21 cellular contexts compared by ENCODE assay signal in genomic region chr17:51299859-51300258, GRCh38. TPM values are rescaled to one million over a fixed set of nuclear protein-coding genes. Genes with fewer than 3 reads are reported as not detected.
A peak's percentile ranks its signal among the peaks of the same experiment; 100 is the strongest.
DNase-seq lines count a peak whose midpoint lies in the region; ATAC-seq, FAIRE-seq and TF ChIP-seq lines count a peak whose summit lies in the region.
"Had no signal": no experiment of that assay in that cellular context is flagged by ENCODE, and none has a peak within 500 bp of the region (broad histone marks: within the 10 kb centered on the region; RNA-seq: fewer than 3 reads in every experiment).

No MANE protein-coding gene starts in this region.

- H3K9ac ChIP-seq in HepG2 (ENCODE audit: insufficient read depth, low read depth, low read length) (no peak overlapping the region), HCT116 (ENCODE audit: low read length) (no peak overlapping the region)

- H3K4me2 ChIP-seq in HepG2 (ENCODE audit: low read depth, low read length): no peak overlapping the region
- no peak overlapping the region for H3K4me2 ChIP-seq in HCT116 (ENCODE audit: low read length)

- H3K27me3 ChIP-seq in HepG2 (ENCODE audit: control insufficient read depth in 1 of 2, insufficient read depth in 2 of 2, low read length in 2 of 2): no peaks in the 10 kb centered on the region
- H3K27me3 ChIP-seq in right lobe of liver: no peaks in the 10 kb centered on the region
- no peaks in the 10 kb centered on the region for H3K27me3 ChIP-seq in HCT116 (ENCODE audit: insufficient read depth, low read length)
- no peaks in the 10 kb centered on the region for H3K27me3 ChIP-seq in pancreas
- H3K27me3 ChIP-seq: BE2C had no signal

- RAD21 ChIA-PET in HCT116 (lab: Charles Lee; ENCODE audit: low non-redundant PET in 1 of 2, low total read pairs in 2 of 2, uncharacterized antibody in 2 of 2, unreplicated experiment in 2 of 2): no interaction called here

- no peaks in the 10 kb centered on the region for H3K9me2 ChIP-seq in HCT116 (ENCODE audit: insufficient read depth)

- TF ChIP-seq POLR2A in HepG2 (IDR thresholded peaks at IDR 0.05; ENCODE audit: insufficient read depth in 1 of 2, low read depth in 2 of 2, low read length in 2 of 2) (no peak), right lobe of liver (IDR thresholded peaks at IDR 0.05) (no peak), HCT116 (IDR thresholded peaks at IDR 0.05; ENCODE audit: borderline replicate concordance, extremely low read depth, insufficient read depth, insufficient read length) (no peak)

- no peaks in the 10 kb centered on the region for H3K4me1 Mint-ChIP-seq in neural crest cell

- no peaks in the 10 kb centered on the region for H3K79me2 ChIP-seq in HepG2 (ENCODE audit: insufficient read depth, low read length)
- H3K79me2 ChIP-seq in HCT116 (ENCODE audit: insufficient read depth, low read length): peaks cover 8% of the 10 kb centered on the region; the same call in 1 of the 2 replicates

- H3K4me1 ChIP-seq in HepG2 (ENCODE audit: insufficient read depth, low read length) (no peaks in the 10 kb centered on the region), right lobe of liver (no peaks in the 10 kb centered on the region), HCT116 (ENCODE audit: control insufficient read depth in 1 of 2, insufficient read depth in 2 of 2, low read length in 2 of 2) (no peaks in the 10 kb centered on the region), pancreas (peaks cover 0 to 3% (median 0%) of the 10 kb centered on the region in 3 donors)
- H3K4me1 ChIP-seq: BE2C had no signal

- 98% methylated on average over 4 of the region's 4 CpGs for WGBS in HepG2 (ENCODE audit: low lambda C conversion rate)
- 86% methylated on average over 4 of the region's 4 CpGs for WGBS in right lobe of liver (ENCODE audit: insufficient coverage, low coverage, low lambda C conversion rate, missing lambda C conversion rate)
- 88 to 92% methylated on average over 4 of the region's 4 CpGs for WGBS in pancreas, 2 donors

- H3K27ac ChIP-seq in HepG2 (ENCODE audit: extremely low read length, insufficient read depth, low read length): no peak overlapping the region
- no peak overlapping the region for H3K27ac ChIP-seq in right lobe of liver
- H3K27ac ChIP-seq in HCT116 (ENCODE audit: low read depth, low read length): no peak overlapping the region
- no peak overlapping the region for H3K27ac ChIP-seq in pancreas
- H3K27ac ChIP-seq: HL-60 had no signal

- POLR2A ChIA-PET in HepG2 (lab: Yijun Ruan, JAX) (no interaction called here), HCT116 (lab: Charles Lee) (no interaction called here)

- no peaks in the 10 kb centered on the region for H3K27me3 Mint-ChIP-seq in neural crest cell (ENCODE audit: low read depth)
- H3K27me3 Mint-ChIP-seq: CD4-positive, CD25-positive, alpha-beta regulatory T cell had no signal

- no peaks in the 10 kb centered on the region for H3K9me3 ChIP-seq in HepG2 (ENCODE audit: low read length)
- no peaks in the 10 kb centered on the region for H3K9me3 ChIP-seq in right lobe of liver
- H3K9me3 ChIP-seq in HCT116 (ENCODE audit: control insufficient read depth in 1 of 2, insufficient read depth in 1 of 2, low read depth in 1 of 2, low read length in 2 of 2): no peaks in the 10 kb centered on the region
- no peaks in the 10 kb centered on the region for H3K9me3 ChIP-seq in pancreas
- H3K9me3 ChIP-seq: BE2C, HAP-1 had no signal

- peaks cover 8% of the 10 kb centered on the region for H3K36me3 Mint-ChIP-seq in neural crest cell (ENCODE audit: low read depth)

- no peak for TF ChIP-seq CTCF in HepG2 (CRISPR knock-in tag; IDR thresholded peaks at IDR 0.05)
- no peak for TF ChIP-seq CTCF in right lobe of liver (IDR thresholded peaks at IDR 0.05)
- no peak for TF ChIP-seq CTCF in HCT116 (IDR thresholded peaks at IDR 0.05 in 2 of 3, conservative IDR thresholded peaks at IDR 0.05 in 1 of 3; ENCODE audit: borderline replicate concordance in 1 of 3, insufficient read depth in 1 of 3, low read depth in 2 of 3, low read length in 2 of 3)
- no peak for TF ChIP-seq CTCF in neural crest cell (conservative IDR thresholded peaks at IDR 0.05)
- TF ChIP-seq CTCF in pancreas (IDR thresholded peaks at IDR 0.05): no peak

- H3K4me3 Mint-ChIP-seq in neural crest cell: no peak overlapping the region
- H3K4me3 Mint-ChIP-seq: CD8-positive, alpha-beta memory T cell had no signal

- TF ChIP-seq RAD21 in HepG2 (CRISPR knock-in tag; IDR thresholded peaks at IDR 0.05) (no peak), HCT116 (IDR thresholded peaks at IDR 0.05; ENCODE audit: low read depth) (no peak)

- BruUV-seq in HepG2 (replicated peaks; lab: Mats Ljungman, UMichigan) (no TSS peak), HCT116 (replicated peaks; lab: Mats Ljungman, UMichigan) (TSS peak; percentile 18)

- peaks cover 6 to 35% of the 10 kb centered on the region in 2 experiments; a peak in 4 of 5 replicates for H3K36me3 ChIP-seq in HepG2 (replicated peaks in 1 of 2; ENCODE audit: control insufficient read depth in 1 of 2, insufficient read depth in 2 of 2, low read length in 2 of 2)
- no peaks in the 10 kb centered on the region for H3K36me3 ChIP-seq in right lobe of liver
- H3K36me3 ChIP-seq in HCT116 (ENCODE audit: control insufficient read depth in 1 of 2, insufficient read depth in 2 of 2, low read length in 2 of 2): peaks cover 0 to 8% of the 10 kb centered on the region in 2 experiments; a peak in 2 of 4 replicates
- H3K36me3 ChIP-seq in pancreas: no peaks in the 10 kb centered on the region

- TF ChIP-seq EP300 in HepG2 (IDR thresholded peaks at IDR 0.05; ENCODE audit: low read depth in 2 of 2, low read length in 2 of 2) (no peak), HepG2 (CRISPR knock-in tag; IDR thresholded peaks at IDR 0.05; ENCODE audit: borderline replicate concordance) (no peak)

- ATAC-seq in HepG2: no peak
- ATAC-seq in right lobe of liver: no peak
- no peak for ATAC-seq in HCT116
- no peak for ATAC-seq in GM21515 (IDR thresholded peaks at IDR 0.05; ENCODE audit: unreplicated experiment)
- no peak for ATAC-seq in pancreas
- no peak for ATAC-seq in GM21381 (IDR thresholded peaks at IDR 0.05; ENCODE audit: unreplicated experiment)

- peaks cover 2% of the 10 kb centered on the region for H3K9me3 Mint-ChIP-seq in neural crest cell
- H3K9me3 Mint-ChIP-seq: CD8-positive, alpha-beta memory T cell had no signal

- no peak overlapping the region for H3K4me3 ChIP-seq in HepG2 (replicated peaks in 1 of 3; ENCODE audit: insufficient read depth in 1 of 3, low read depth in 2 of 3, low read length in 3 of 3)
- no peak overlapping the region for H3K4me3 ChIP-seq in right lobe of liver
- no peak overlapping the region for H3K4me3 ChIP-seq in HCT116 (replicated peaks in 1 of 2; ENCODE audit: low read depth in 1 of 2, low read length in 2 of 2)
- H3K4me3 ChIP-seq in pancreas: no peak overlapping the region
- H3K4me3 ChIP-seq: HAP-1 had no signal

- in situ Hi-C loops in HepG2 (cut with HindIII; ENCODE audit: extremely low pct_ligation_motif_present, low pct_unique_long_range_greater_than_20kb): no loop called here

- FAIRE-seq in HepG2 (lab: Jason Lieb, UNC) (no peak), pancreas (lab: Jason Lieb, UNC) (no peak)
- FAIRE-seq: D721Med, G401.6, GM12891 had no signal

- H4K20me1 ChIP-seq in HepG2 (ENCODE audit: insufficient read depth, low read length) (no peaks in the 10 kb centered on the region), HCT116 (ENCODE audit: insufficient read depth) (no peaks in the 10 kb centered on the region)

- CTCF ChIA-PET in HepG2 (lab: Yijun Ruan, JAX; ENCODE audit: low intra/inter-chr PET ratio, low total read pairs) (no interaction called here), HCT116 (lab: Charles Lee) (interaction anchor here (1.1 to 2.5 kb wide), 4 partner anchors 9 to 340 kb away, joined by 4 to 15 read pairs (median 5); no protein-coding TSS in a partner anchor)

- DNase-seq in HepG2 (ENCODE audit: low spot score): no peak
- DNase-seq in right lobe of liver: no peak
- DNase-seq in HCT116 (ENCODE audit: low read depth, low spot score): no peak
- no peak for DNase-seq in neural crest cell (ENCODE audit: low read depth, low spot score)
- DNase-seq in pancreas: no peak
- DNase-seq: ACHN; BE2C; C1 segment of cervical spinal cord; CD4-positive, CD25-positive, alpha-beta regulatory T cell; CD8-positive, alpha-beta memory T cell; COR-L47; GOT3; IMR-90; KBM-7 had no signal

- intact Hi-C loops in HepG2 (cut with micrococcal nuclease; ENCODE audit: unreplicated experiment): loop anchor here (2.0 kb wide), 2 partner anchors 161 to 237 kb away; no protein-coding TSS in a partner anchor
- intact Hi-C loops in right lobe of liver (cut with DNase I): no loop called here
- intact Hi-C loops in HCT116 (cut with micrococcal nuclease): no loop called here
- intact Hi-C loops in pancreas (cut with DNase I): loop anchor here in 1 of 3 donors (10.0 kb wide), 1 partner anchor 235 kb away; no protein-coding TSS in a partner anchor

- H2AFZ ChIP-seq in HepG2 (ENCODE audit: low read length) (no peak overlapping the region), HCT116 (ENCODE audit: low read depth, low read length, poor library complexity, severe bottlenecking) (no peak overlapping the region)

- peak overlapping the region; percentile 62 for H3K27ac Mint-ChIP-seq in neural crest cell (ENCODE audit: unreplicated experiment)

RNA-seq across cellular contexts. Expression of gene UTP18, which starts 39.5 kb away (rescaled TPM):
- total RNA-seq in HepG2 (2016; rRNA removed; fragmentation: Illumina TruSeq; extraction: Trizol) (104 and 151 TPM in 2 replicates), right lobe of liver (10 to 100 TPM; 12.0 to 15.3 (median 13.7) TPM), HCT116 (2021; ENCODE audit: unreplicated experiment) (92.6 TPM), neural crest cell (52.4 and 59.6 TPM in 2 replicates), pancreas (10 to 100 TPM in 5 of 6 donors, 1 to 10 TPM in 1; 9.9 to 18.3 (median 13.9) TPM)
- 24.5 and 30.0 TPM in 2 replicates for total RNA-seq in HepG2 (2016; cell fraction: cytosol; rRNA removed; fragmentation: Illumina TruSeq; extraction: Trizol; ENCODE audit: low read depth)
- total RNA-seq in HepG2 (2016; cell fraction: insoluble cytoplasmic fraction; rRNA removed; fragmentation: Illumina TruSeq; extraction: Trizol): 112 and 154 TPM in 2 replicates
- total RNA-seq in HepG2 (2016; cell fraction: membrane; rRNA removed; fragmentation: Illumina TruSeq; extraction: Trizol): 40.8 and 48.5 TPM in 2 replicates
- 64.6 and 66.3 TPM in 2 replicates for total RNA-seq in HepG2 (2016; cell fraction: nucleus; rRNA removed; fragmentation: Illumina TruSeq; extraction: Trizol)
- polyA plus RNA-seq in HepG2 (2011; rRNA removed) (23.8 and 35.2 TPM in 2 replicates), pancreas (10 to 100 TPM in 1 of 2 donors, 1 to 10 TPM in 1; 8.8 to 20.8 TPM)
- 14.8 and 20.4 TPM in 2 replicates for polyA plus RNA-seq in HepG2 (2011; cell fraction: cytosol; rRNA removed)
- polyA plus RNA-seq in HepG2 (2011; cell fraction: nucleus; rRNA removed): 11.4 and 15.8 TPM in 2 replicates
- polyA plus RNA-seq in HepG2 (2012): 48.6 and 55.3 TPM in 2 replicates
- polyA plus RNA-seq in HepG2 (2016; cell fraction: cytosol; fragmentation: Illumina TruSeq; extraction: Trizol; ENCODE audit: low read depth): 18.3 and 21.3 TPM in 2 replicates
- polyA plus RNA-seq in HepG2 (2016; cell fraction: insoluble cytoplasmic fraction; fragmentation: Illumina TruSeq; extraction: Trizol; ENCODE audit: low read depth): 117 and 122 TPM in 2 replicates
- 29.2 and 34.9 TPM in 2 replicates for polyA plus RNA-seq in HepG2 (2016; cell fraction: membrane; fragmentation: Illumina TruSeq; extraction: Trizol; ENCODE audit: low read depth)
- 63.7 and 65.9 TPM in 2 replicates for polyA plus RNA-seq in HepG2 (2016; cell fraction: nucleus; fragmentation: Illumina TruSeq; extraction: Trizol; ENCODE audit: insufficient read depth, low read depth)
- 3.9 and 7.1 TPM in 2 replicates for polyA minus RNA-seq in HepG2 (2011; rRNA and poly(A)+ RNA removed; ENCODE audit: low replicate concordance)
- 13.8 and 14.9 TPM in 2 replicates for polyA minus RNA-seq in HepG2 (2011; cell fraction: cytosol; rRNA and poly(A)+ RNA removed)
- 33.5 and 38.0 TPM in 2 replicates for polyA minus RNA-seq in HepG2 (2011; cell fraction: nucleus; rRNA and poly(A)+ RNA removed)
- polyA plus RNA-seq in HCT116 (2012): 29.8 and 41.2 TPM in 2 replicates

RNA-seq across cellular contexts. Expression of gene MBTD1, which starts 40.0 kb away (rescaled TPM):
- total RNA-seq in HepG2 (2016; rRNA removed; fragmentation: Illumina TruSeq; extraction: Trizol) (20.9 and 21.7 TPM in 2 replicates), right lobe of liver (1 to 10 TPM; 4.4 to 8.8 (median 7.4) TPM), HCT116 (2021; ENCODE audit: unreplicated experiment) (27.3 TPM), neural crest cell (32.9 and 36.8 TPM in 2 replicates), pancreas (10 to 100 TPM in 1 of 6 donors, 1 to 10 TPM in 5; 5.7 to 12.6 (median 8.1) TPM)
- 12.7 and 15.2 TPM in 2 replicates for total RNA-seq in HepG2 (2016; cell fraction: cytosol; rRNA removed; fragmentation: Illumina TruSeq; extraction: Trizol; ENCODE audit: low read depth)
- 20.5 and 21.6 TPM in 2 replicates for total RNA-seq in HepG2 (2016; cell fraction: insoluble cytoplasmic fraction; rRNA removed; fragmentation: Illumina TruSeq; extraction: Trizol)
- 11.8 and 12.7 TPM in 2 replicates for total RNA-seq in HepG2 (2016; cell fraction: membrane; rRNA removed; fragmentation: Illumina TruSeq; extraction: Trizol)
- total RNA-seq in HepG2 (2016; cell fraction: nucleus; rRNA removed; fragmentation: Illumina TruSeq; extraction: Trizol): 39.9 and 43.9 TPM in 2 replicates
- polyA plus RNA-seq in HepG2 (2011; rRNA removed) (17.4 and 20.9 TPM in 2 replicates), pancreas (1 to 10 TPM; 5.6 to 7.7 TPM)
- polyA plus RNA-seq in HepG2 (2011; cell fraction: cytosol; rRNA removed): 6.1 and 11.1 TPM in 2 replicates
- polyA plus RNA-seq in HepG2 (2011; cell fraction: nucleus; rRNA removed): 15.4 and 20.9 TPM in 2 replicates
- 19.7 and 28.2 TPM in 2 replicates for polyA plus RNA-seq in HepG2 (2012)
- polyA plus RNA-seq in HepG2 (2016; cell fraction: cytosol; fragmentation: Illumina TruSeq; extraction: Trizol; ENCODE audit: low read depth): 0.93 TPM in 2 replicates
- polyA plus RNA-seq in HepG2 (2016; cell fraction: insoluble cytoplasmic fraction; fragmentation: Illumina TruSeq; extraction: Trizol; ENCODE audit: low read depth): 19.2 and 20.3 TPM in 2 replicates
- polyA plus RNA-seq in HepG2 (2016; cell fraction: membrane; fragmentation: Illumina TruSeq; extraction: Trizol; ENCODE audit: low read depth): 4.2 and 4.3 TPM in 2 replicates
- polyA plus RNA-seq in HepG2 (2016; cell fraction: nucleus; fragmentation: Illumina TruSeq; extraction: Trizol; ENCODE audit: insufficient read depth, low read depth): 33.0 and 35.5 TPM in 2 replicates
- 6.1 and 11.3 TPM in 2 replicates for polyA minus RNA-seq in HepG2 (2011; rRNA and poly(A)+ RNA removed; ENCODE audit: low replicate concordance)
- 16.7 and 17.5 TPM in 2 replicates for polyA minus RNA-seq in HepG2 (2011; cell fraction: cytosol; rRNA and poly(A)+ RNA removed)
- polyA minus RNA-seq in HepG2 (2011; cell fraction: nucleus; rRNA and poly(A)+ RNA removed): 106 and 110 TPM in 2 replicates
- 7.3 and 9.3 TPM in 2 replicates for polyA plus RNA-seq in HCT116 (2012)
